Comparison of ENCODE assay signal across 8 cellular contexts in the genomic region with DNA sequence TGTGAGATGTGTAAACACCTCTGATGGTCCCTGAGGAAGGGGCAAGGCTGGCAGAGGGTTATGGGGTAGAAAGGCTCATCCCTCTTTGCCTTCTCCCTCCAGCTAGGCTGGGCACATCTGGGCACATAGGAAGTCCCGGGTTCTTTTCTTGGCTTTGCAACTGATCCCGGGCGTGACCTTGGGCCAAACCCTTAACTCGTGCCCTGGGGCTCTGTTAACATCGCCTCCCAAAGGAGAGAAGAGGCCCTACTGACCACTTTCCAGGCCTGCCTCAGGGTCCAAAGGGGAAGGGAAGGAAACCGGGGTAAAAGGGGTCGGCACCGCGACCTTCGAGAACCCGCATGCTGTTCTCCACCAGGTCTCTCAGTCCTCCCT. TPM values are rescaled to one million over a fixed set of nuclear protein-coding genes. Genes with fewer than 3 reads are reported as not detected.
DNase-seq lines count a peak whose midpoint lies in the region; ATAC-seq and TF ChIP-seq lines count a peak whose summit lies in the region.

No MANE protein-coding gene starts in this region.

- POLR2A ChIA-PET in CD4-positive, alpha-beta memory T cell (lab: Charles Lee; ENCODE audit: partially characterized antibody): interaction anchor here (0.6 to 18.7 kb wide), 12 partner anchors 11 to 1417 kb away, joined by 3 to 1072 read pairs (median 6); partner anchors contain the start of genes CISH, CYB561D2, DCAF1 and MANF
- POLR2A ChIA-PET in Panc1 (lab: Charles Lee): no interaction called here

- peak overlapping the region; percentile 83 for H3K27ac ChIP-seq in CD4-positive, alpha-beta memory T cell (ENCODE audit: low read depth, low read length)
- 0 out of 2 replicates have a peak overlapping the region, but pooled peaks have one; percentile 29 for H3K27ac ChIP-seq in Panc1 (ENCODE audit: low read length)
- H3K27ac ChIP-seq in trophoblast cell (ENCODE audit: low read depth, low read length): no peak overlapping the region

- peaks cover 8% of the 10 kb centered on the region for H3K79me1 ChIP-seq in trophoblast cell (ENCODE audit: low read length)

- CTCF ChIA-PET in CD4-positive, alpha-beta memory T cell (lab: Charles Lee; ENCODE audit: partially characterized antibody): interaction anchor here (0.6 to 21.1 kb wide), 9 partner anchors 16 to 822 kb away, joined by 3 to 996 read pairs (median 3); partner anchors contain the start of genes CISH and MAPKAPK3
- CTCF ChIA-PET in Panc1 (lab: Charles Lee): no interaction called here

- intact Hi-C loops in CD4-positive, alpha-beta memory T cell (cut with micrococcal nuclease): loop anchor here (5.0 kb wide), 1 partner anchor 200 kb away; no protein-coding TSS in a partner anchor
- intact Hi-C loops in Panc1 (cut with micrococcal nuclease; ENCODE audit: unreplicated experiment): no loop called here

- H2BK120ac ChIP-seq in trophoblast cell (ENCODE audit: insufficient read depth, low read length, poor library complexity): no peak overlapping the region

- no peak for DNase-seq in CD4-positive, alpha-beta memory T cell
- DNase-seq in Panc1 (ENCODE audit: low read depth, low spot score) (no peak), fibroblast of mammary gland (ENCODE audit: low read depth) (no peak), trophoblast cell (peak in 1 of 2 donors; percentile 2), KG1 (lab: John Stamatoyannopoulos, UW) (no peak), GOT3 (lab: John Stamatoyannopoulos, UW) (no peak)
- DNase-seq in activated CD8-positive, alpha-beta memory T cell treated with anti-CD3 and anti-CD28 coated beads, Interleukin-2, amount 50 U/mL, for 48 hours: no peak

- peaks cover 7% of the 10 kb centered on the region for H3K36me3 ChIP-seq in CD4-positive, alpha-beta memory T cell (ENCODE audit: insufficient read depth, low read length)
- H3K36me3 ChIP-seq in Panc1 (ENCODE audit: control insufficient read depth, insufficient read depth, low read length): peaks cover 3% of the 10 kb centered on the region; the same call in 1 of the 2 replicates
- H3K36me3 ChIP-seq in trophoblast cell (ENCODE audit: control insufficient read depth in 1 of 2, insufficient read depth in 2 of 2, low read length in 2 of 2): no peaks in the 10 kb centered on the region

- no peak overlapping the region for H3K4ac ChIP-seq in trophoblast cell (ENCODE audit: low read depth, low read length)

- peaks cover 0 to 3% of the 10 kb centered on the region in 2 donors for H3K36me3 Mint-ChIP-seq in CD4-positive, alpha-beta memory T cell

- no peak overlapping the region for H3K18ac ChIP-seq in trophoblast cell (ENCODE audit: low read length)

- no peak overlapping the region for H2BK12ac ChIP-seq in trophoblast cell (ENCODE audit: low read length)

- H3K4me1 ChIP-seq in CD4-positive, alpha-beta memory T cell (ENCODE audit: insufficient read depth, low read length): peaks cover 50% of the 10 kb centered on the region
- H3K4me1 ChIP-seq in Panc1 (ENCODE audit: control insufficient read depth, insufficient read depth, low read length) (peaks cover 9% of the 10 kb centered on the region), trophoblast cell (ENCODE audit: control insufficient read depth in 1 of 2, insufficient read depth in 2 of 2, low read length in 2 of 2) (peaks cover 2 to 6% of the 10 kb centered on the region in 2 experiments)

- no peak overlapping the region for H3K14ac ChIP-seq in trophoblast cell (ENCODE audit: low read length)

- peak overlapping the region; percentile 54 to 73 for H3K4me3 ChIP-seq in CD4-positive, alpha-beta memory T cell (ENCODE audit: low read length in 2 of 2)
- H3K4me3 ChIP-seq in Panc1 (ENCODE audit: low read depth in 2 of 2, low read length in 2 of 2) (peak overlapping the region; percentile 83 to 91), fibroblast of mammary gland (ENCODE audit: control insufficient read depth, low read depth, low read length) (peak overlapping the region; percentile 49), trophoblast cell (ENCODE audit: low read depth, low read length) (no peak overlapping the region)

- H3K23ac ChIP-seq in trophoblast cell (ENCODE audit: low read length): no peak overlapping the region

- no CpG with 5 or more reads among the region's 11 CpGs for WGBS in trophoblast cell (ENCODE audit: extremely low coverage, insufficient coverage, insufficient read length)

- H3K9me3 ChIP-seq in CD4-positive, alpha-beta memory T cell (ENCODE audit: control insufficient read depth in 1 of 2, low read length in 2 of 2): no peaks in the 10 kb centered on the region
- H3K9me3 ChIP-seq in Panc1 (ENCODE audit: control insufficient read depth, insufficient read depth, low read depth, low read length): no peaks in the 10 kb centered on the region
- no peaks in the 10 kb centered on the region for H3K9me3 ChIP-seq in trophoblast cell (ENCODE audit: insufficient read depth, low read depth, low read length)

- no peaks in the 10 kb centered on the region for H3K9me3 Mint-ChIP-seq in CD4-positive, alpha-beta memory T cell

- H4K12ac ChIP-seq in trophoblast cell (ENCODE audit: low read depth, low read length): peak overlapping the region; percentile 7

- no peak for TF ChIP-seq CTCF in Panc1 (IDR thresholded peaks at IDR 0.05)
- TF ChIP-seq CTCF in fibroblast of mammary gland (conservative IDR thresholded peaks at IDR 0.05; ENCODE audit: control insufficient read depth, insufficient read depth, low read depth, low read length): no peak

- no peak for ATAC-seq in Panc1
- no peak for ATAC-seq in GM21423 (IDR thresholded peaks at IDR 0.05; ENCODE audit: unreplicated experiment)

- no peaks in the 10 kb centered on the region for H3K27me3 ChIP-seq in CD4-positive, alpha-beta memory T cell (ENCODE audit: insufficient read depth, low read length)
- no peaks in the 10 kb centered on the region for H3K27me3 ChIP-seq in Panc1 (ENCODE audit: control insufficient read depth, insufficient read depth, low read length)
- peaks cover 15% of the 10 kb centered on the region for H3K27me3 ChIP-seq in trophoblast cell (ENCODE audit: insufficient read depth, low read length)

- in situ Hi-C loops in Panc1 (cut with HindIII; ENCODE audit: low pct_unique_long_range_greater_than_20kb, low sequenced_read_pairs): no loop called here

- no peak overlapping the region for H3K9ac ChIP-seq in trophoblast cell (ENCODE audit: low read length)

- H4K91ac ChIP-seq in trophoblast cell (ENCODE audit: low read depth, low read length): peak overlapping the region; percentile 8

- H3K27me3 Mint-ChIP-seq in CD4-positive, alpha-beta memory T cell: no peaks in the 10 kb centered on the region

- H4K8ac ChIP-seq in trophoblast cell (ENCODE audit: low read depth, low read length): peak overlapping the region; percentile 73

- H2AFZ ChIP-seq in trophoblast cell (ENCODE audit: insufficient read depth, low read length, poor library complexity): peak overlapping the region; percentile 23

- peak overlapping the region in 5 of 7 donors; percentile 52 to 91 (median 66) for H3K27ac Mint-ChIP-seq in CD4-positive, alpha-beta memory T cell

- BruUV-seq in Panc1 (replicated peaks; lab: Mats Ljungman, UMichigan): no TSS peak

- H3K4me1 Mint-ChIP-seq in CD4-positive, alpha-beta memory T cell: peaks cover 25 to 61% (median 36%) of the 10 kb centered on the region in 4 donors

- no peak overlapping the region for H2AK5ac ChIP-seq in trophoblast cell (ENCODE audit: low read length)

- H3K4me3 Mint-ChIP-seq in CD4-positive, alpha-beta memory T cell: peak overlapping the region; percentile 42 to 81 (median 72)

- H3K4me2 ChIP-seq in trophoblast cell (ENCODE audit: low read length): peak overlapping the region; percentile 66

- no peaks in the 10 kb centered on the region for H3K79me2 ChIP-seq in trophoblast cell (ENCODE audit: control insufficient read depth, insufficient read depth, low read length, poor library complexity)

- no peak overlapping the region for H2BK5ac ChIP-seq in trophoblast cell (ENCODE audit: low read depth, low read length, poor library complexity)

RNA-seq across cellular contexts. Expression of gene C3orf18, which starts 0.5 kb away (rescaled TPM):
- total RNA-seq in CD4-positive, alpha-beta memory T cell: 10 to 100 TPM; 14.3 to 16.2 TPM
- polyA plus RNA-seq in CD4-positive, alpha-beta memory T cell: 10 to 100 TPM; 14.2 to 22.3 TPM
- 5.0 TPM for total RNA-seq in Panc1 (2021; ENCODE audit: unreplicated experiment)
- polyA plus RNA-seq in Panc1 (2012; ENCODE audit: insufficient read length): 9.5 TPM
- polyA plus RNA-seq in trophoblast cell (2013): 1.2 TPM in 2 replicates

RNA-seq across cellular contexts. Expression of gene HEMK1, which starts 2.3 kb away (rescaled TPM):
- total RNA-seq in CD4-positive, alpha-beta memory T cell: 10 to 100 TPM; 55.3 to 56.7 TPM
- 10 to 100 TPM; 21.2 to 36.7 TPM for polyA plus RNA-seq in CD4-positive, alpha-beta memory T cell
- 12.1 TPM for total RNA-seq in Panc1 (2021; ENCODE audit: unreplicated experiment)
- 12.5 TPM for polyA plus RNA-seq in Panc1 (2012; ENCODE audit: insufficient read length)
- polyA plus RNA-seq in trophoblast cell (2013): 10.6 and 11.1 TPM in 2 replicates

RNA-seq across cellular contexts. Expression of gene CISH, which starts 44.6 kb away (rescaled TPM):
- total RNA-seq in CD4-positive, alpha-beta memory T cell: 10 to 100 TPM; 14.7 to 15.2 TPM
- 100 to 1,000 TPM in 1 of 2 donors, 10 to 100 TPM in 1; 92.1 to 248 TPM for polyA plus RNA-seq in CD4-positive, alpha-beta memory T cell
- 0.57 TPM for total RNA-seq in Panc1 (2021; ENCODE audit: unreplicated experiment)
- 0.35 TPM for polyA plus RNA-seq in Panc1 (2012; ENCODE audit: insufficient read length)
- polyA plus RNA-seq in trophoblast cell (2013): 5.0 and 5.2 TPM in 2 replicates

RNA-seq across cellular contexts. Expression of gene MAPKAPK3, which starts 50.0 kb away (rescaled TPM):
- 10 to 100 TPM; 36.4 to 40.1 TPM for total RNA-seq in CD4-positive, alpha-beta memory T cell
- 10 to 100 TPM; 71.2 to 93.2 TPM for polyA plus RNA-seq in CD4-positive, alpha-beta memory T cell
- total RNA-seq in Panc1 (2021; ENCODE audit: unreplicated experiment): 14.8 TPM
- polyA plus RNA-seq in Panc1 (2012; ENCODE audit: insufficient read length): 15.1 TPM
- 14.1 and 14.5 TPM in 2 replicates for polyA plus RNA-seq in trophoblast cell (2013)

Comparison
In these comparisons a context has a peak if more than half of its experiments do, and no peak if none do; other contexts are left out.
1. RNA of gene CISH, which starts 44.6 kb away (total RNA-seq): 14.7 to 15.2 TPM in CD4-positive, alpha-beta memory T cell; 0.57 TPM in Panc1 (single experiment); every median in the first group is over 10 times any median in the second.